1 cellular context compared by ENCODE assay signal in the genomic region with DNA sequence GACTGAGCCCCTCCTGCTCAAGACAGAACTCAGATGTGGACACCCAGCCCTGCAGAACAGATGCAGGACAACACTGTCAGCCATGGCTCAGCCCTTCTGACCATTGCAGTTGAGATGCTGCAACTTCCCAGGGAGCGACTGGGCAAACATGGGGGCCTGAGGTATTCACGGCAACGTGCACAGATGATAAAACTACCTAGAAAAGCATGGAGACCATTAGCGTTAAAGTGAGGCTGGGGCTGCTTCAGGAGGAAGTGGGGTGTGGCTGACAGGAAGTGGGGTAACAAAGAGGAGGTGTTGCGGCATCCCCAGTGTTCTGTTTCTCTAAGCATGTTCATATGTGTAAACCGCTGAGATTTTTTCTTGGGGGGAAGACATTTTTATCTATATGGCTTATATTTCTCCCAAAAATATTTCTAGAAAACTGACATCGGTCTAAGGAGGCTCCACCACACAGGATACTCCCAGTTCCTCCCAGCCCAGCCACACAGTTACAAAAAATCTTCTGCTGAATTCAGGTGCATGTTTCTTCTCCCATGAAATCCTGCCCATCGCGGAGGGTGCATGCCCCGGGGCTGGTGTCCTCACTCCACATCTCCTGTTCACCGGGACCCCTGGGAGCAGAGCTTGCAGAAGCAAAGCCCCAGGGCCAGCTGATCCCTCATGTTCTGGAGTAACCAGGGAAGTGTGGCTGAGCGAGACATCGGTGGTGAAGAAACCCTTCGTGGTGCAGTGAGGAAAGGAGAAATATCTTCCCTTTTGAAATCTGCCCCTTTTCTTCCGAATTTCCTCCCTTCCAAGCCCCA.
TF ChIP-seq lines count a peak whose summit lies in the region.

No MANE protein-coding gene starts in this region.

TF ChIP-seq in GM23338, 12 proteins besides CTCF, POLR2A, EP300 and RAD21 (continued from another document):
- TF ChIP-seq, protein P1, sequence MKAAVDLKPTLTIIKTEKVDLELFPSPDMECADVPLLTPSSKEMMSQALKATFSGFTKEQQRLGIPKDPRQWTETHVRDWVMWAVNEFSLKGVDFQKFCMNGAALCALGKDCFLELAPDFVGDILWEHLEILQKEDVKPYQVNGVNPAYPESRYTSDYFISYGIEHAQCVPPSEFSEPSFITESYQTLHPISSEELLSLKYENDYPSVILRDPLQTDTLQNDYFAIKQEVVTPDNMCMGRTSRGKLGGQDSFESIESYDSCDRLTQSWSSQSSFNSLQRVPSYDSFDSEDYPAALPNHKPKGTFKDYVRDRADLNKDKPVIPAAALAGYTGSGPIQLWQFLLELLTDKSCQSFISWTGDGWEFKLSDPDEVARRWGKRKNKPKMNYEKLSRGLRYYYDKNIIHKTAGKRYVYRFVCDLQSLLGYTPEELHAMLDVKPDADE (IDR thresholded peaks at IDR 0.05) = no peak
- TF ChIP-seq NANOG (IDR thresholded peaks at IDR 0.05; ENCODE audit: borderline replicate concordance) (no peak), ZNF114 (CRISPR knock-in tag; IDR thresholded peaks at IDR 0.05) (no peak), EZH2 (IDR thresholded peaks at IDR 0.05; ENCODE audit: low read depth, unreplicated experiment) (no peak), EZH2phosphoT487 (IDR thresholded peaks at IDR 0.05; ENCODE audit: unreplicated experiment) (no peak)
